20 cellular contexts compared by ENCODE assay signal in genomic region chr12:43402431-43402830, GRCh38.
"Had no signal": no experiment of that assay in that cellular context is flagged by ENCODE, and none has a peak within 500 bp of the region (broad histone marks: within the 10 kb centered on the region; RNA-seq: fewer than 3 reads in every experiment).

No MANE protein-coding gene starts in this region.

- H3K4me1 ChIP-seq: esophagus squamous epithelium, heart left ventricle, neural progenitor cell, psoas muscle, spleen, stomach had no signal

- H2AFZ ChIP-seq: neural progenitor cell had no signal

- H3K4me2 ChIP-seq: neural progenitor cell had no signal

- H3K9me3 Mint-ChIP-seq: dendritic cell treated with granulocyte-macrophage colony-stimulating factor and Interleukin-4, amounts not matched to agents 40 ng/mL and 50 ng/mL, for 4 days; naive thymus-derived CD4-positive, alpha-beta T cell; neural progenitor cell had no signal

- H3K36me3 ChIP-seq: esophagus squamous epithelium, heart left ventricle, neural progenitor cell, spleen, stomach, thoracic aorta had no signal

- H3K27me3 Mint-ChIP-seq: dendritic cell treated with granulocyte-macrophage colony-stimulating factor and Interleukin-4, amounts not matched to agents 40 ng/mL and 50 ng/mL, for 4 days had no signal

- H3K36me3 Mint-ChIP-seq: naive thymus-derived CD4-positive, alpha-beta T cell; neural progenitor cell had no signal

- H3K9ac ChIP-seq: neural progenitor cell had no signal

- H3K4me3 ChIP-seq: esophagus squamous epithelium, heart left ventricle, neural progenitor cell, psoas muscle, spleen, stomach, thoracic aorta had no signal

- H3K27ac Mint-ChIP-seq: dendritic cell treated with granulocyte-macrophage colony-stimulating factor and Interleukin-4, amounts not matched to agents 40 ng/mL and 50 ng/mL, for 4 days; naive thymus-derived CD4-positive, alpha-beta T cell; neural progenitor cell had no signal

- ATAC-seq: heart left ventricle; naive thymus-derived CD4-positive, alpha-beta T cell; psoas muscle; sciatic nerve had no signal

- H3K9me3 ChIP-seq: esophagus squamous epithelium, heart left ventricle, psoas muscle, spleen, stomach, thoracic aorta had no signal

- H3K4me3 Mint-ChIP-seq: dendritic cell treated with granulocyte-macrophage colony-stimulating factor and Interleukin-4, amounts not matched to agents 40 ng/mL and 50 ng/mL, for 4 days; naive thymus-derived CD4-positive, alpha-beta T cell; neural progenitor cell had no signal

- DNase-seq: cerebellar nuclear complex; esophagus squamous epithelium; heart left ventricle; hypothalamus; kidney glomerular epithelial cell; mesendoderm; naive thymus-derived CD4-positive, alpha-beta T cell; occipital lobe; psoas muscle; spleen; stimulated activated CD4-positive, alpha-beta T cell treated with anti-CD3 and anti-CD28 coated beads, Interleukin-2, amount 100 ng/mL, for 24 hours; stimulated activated CD4-positive, alpha-beta T cell treated with anti-CD3 and anti-CD28 coated beads, Interleukin-4, amount 100 ng/mL, for 4 hours; stimulated activated naive CD4-positive, alpha-beta T cell; stomach; substantia nigra; trophoblast cell had no signal

- H3K27ac ChIP-seq: esophagus squamous epithelium, heart left ventricle, neural progenitor cell, psoas muscle, spleen, stomach, thoracic aorta had no signal

- H3K27me3 ChIP-seq: esophagus squamous epithelium, heart left ventricle, neural progenitor cell, spleen, stomach had no signal
